Comparison of ENCODE assay signal across 11 cellular contexts in the genomic region with DNA sequence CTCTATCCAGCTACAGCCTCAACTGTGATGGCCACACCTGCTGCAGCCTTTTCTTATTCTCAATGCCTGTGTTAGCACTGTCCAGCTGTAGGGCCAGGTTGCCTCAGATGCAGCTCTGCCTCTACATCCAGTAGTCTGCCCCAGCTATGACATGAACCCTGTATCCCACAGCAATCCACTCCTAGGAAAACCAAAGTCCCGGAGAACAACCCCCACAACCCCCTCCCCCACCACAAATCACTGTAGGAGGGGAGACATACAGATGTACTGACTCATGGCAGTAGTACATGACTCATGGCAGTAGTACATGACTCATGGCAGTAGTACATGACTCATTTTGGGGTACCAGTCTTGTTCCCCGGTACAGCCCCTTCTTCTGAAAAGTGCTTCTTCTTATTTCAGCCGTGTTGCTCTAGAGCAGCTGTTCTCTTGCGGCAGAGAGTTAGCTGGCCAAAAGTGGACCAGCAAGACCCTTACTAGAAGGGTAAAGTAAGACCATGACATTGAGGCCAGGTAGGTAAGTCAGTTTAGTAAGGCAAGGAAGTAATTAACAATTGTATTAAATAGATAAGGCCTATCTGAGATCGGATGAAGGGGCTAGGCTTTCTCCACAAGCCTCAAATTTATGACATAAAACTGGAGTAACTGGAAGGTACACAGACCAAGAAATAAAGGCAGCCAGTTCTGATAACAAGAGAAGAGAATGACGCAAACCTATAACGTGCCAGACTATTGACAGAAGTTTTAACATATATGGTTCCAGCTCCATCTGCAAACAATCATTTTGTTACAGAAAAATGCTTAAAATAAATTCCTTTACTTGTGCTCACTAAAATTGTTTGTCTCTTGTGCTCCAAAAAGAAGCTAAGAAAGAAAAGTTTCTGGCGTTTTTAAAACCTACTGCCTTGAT.
DNase-seq lines count a peak whose midpoint lies in the region; ATAC-seq and TF ChIP-seq lines count a peak whose summit lies in the region.
"Had no signal": no experiment of that assay in that cellular context is flagged by ENCODE, and none has a peak within 500 bp of the region (broad histone marks: within the 10 kb centered on the region; RNA-seq: fewer than 3 reads in every experiment).

No MANE protein-coding gene starts in this region.

- H3K36me3 Mint-ChIP-seq in activated T-cell treated with anti-CD3 and anti-CD28 coated beads, Interleukin-2, amount 50 U/mL, for 4 hours (ENCODE audit: insufficient read depth) = no peaks in the 10 kb centered on the region
- H3K36me3 Mint-ChIP-seq in endodermal cell (ENCODE audit: low read depth) (no peaks in the 10 kb centered on the region), mesothelial cell of epicardium (no peaks in the 10 kb centered on the region)

- H3K4me1 ChIP-seq in endodermal cell (ENCODE audit: control insufficient read depth, insufficient read depth, low read length) = no peaks in the 10 kb centered on the region

- TF ChIP-seq CTCF in endodermal cell (conservative IDR thresholded peaks at IDR 0.05) (no peak), mesothelial cell of epicardium (IDR thresholded peaks at IDR 0.05; ENCODE audit: unreplicated experiment) (no peak)

- peaks cover 7% of the 10 kb centered on the region for H3K9me3 ChIP-seq in endodermal cell (ENCODE audit: control insufficient read depth, low read length)

- H3K9me3 Mint-ChIP-seq in activated T-cell treated with anti-CD3 and anti-CD28 coated beads, Interleukin-2, amount 50 U/mL, for 4 hours = peaks cover 5% of the 10 kb centered on the region
- peaks cover 10 to 11% of the 10 kb centered on the region in 2 donors for H3K9me3 Mint-ChIP-seq in stimulated activated naive CD8-positive, alpha-beta T cell treated with anti-CD3 and anti-CD28 coated beads, Interleukin-15, amount 100 ng/mL, for 72 hours
- H3K9me3 Mint-ChIP-seq in endodermal cell (no peaks in the 10 kb centered on the region), mesothelial cell of epicardium (peaks cover 3% of the 10 kb centered on the region)

- WGBS in endodermal cell (ENCODE audit: insufficient coverage in 1 of 2, insufficient read length in 1 of 2), 2 experiments = 79 to 90% methylated on average over 6 to 8 of the region's 8 CpGs

- H3K27me3 Mint-ChIP-seq in activated T-cell treated with anti-CD3 and anti-CD28 coated beads, Interleukin-2, amount 50 U/mL, for 4 hours (ENCODE audit: low read depth) = no peaks in the 10 kb centered on the region
- no peaks in the 10 kb centered on the region for H3K27me3 Mint-ChIP-seq in stimulated activated naive CD8-positive, alpha-beta T cell treated with anti-CD3 and anti-CD28 coated beads, Interleukin-15, amount 100 ng/mL, for 72 hours
- H3K27me3 Mint-ChIP-seq in endodermal cell (ENCODE audit: insufficient read depth) (no peaks in the 10 kb centered on the region), mesothelial cell of epicardium (ENCODE audit: low read depth) (no peaks in the 10 kb centered on the region)

- H3K4me3 ChIP-seq in endodermal cell (ENCODE audit: low read length) = no peak overlapping the region
- H3K4me3 ChIP-seq: PC-9 had no signal

- H3K4me1 Mint-ChIP-seq in activated T-cell treated with anti-CD3 and anti-CD28 coated beads, Interleukin-2, amount 50 U/mL, for 4 hours (ENCODE audit: low read depth) = peaks cover 2% of the 10 kb centered on the region
- peaks cover 7% of the 10 kb centered on the region for H3K4me1 Mint-ChIP-seq in stimulated activated naive CD8-positive, alpha-beta T cell treated with anti-CD3 and anti-CD28 coated beads, Interleukin-15, amount 100 ng/mL, for 72 hours
- H3K4me1 Mint-ChIP-seq in endodermal cell (peaks cover 3% of the 10 kb centered on the region), mesothelial cell of epicardium (no peaks in the 10 kb centered on the region)

- H3K27me3 ChIP-seq in endodermal cell (ENCODE audit: control insufficient read depth, insufficient read depth, low read length, poor library complexity, severe bottlenecking) = no peaks in the 10 kb centered on the region

- H3K4me3 Mint-ChIP-seq in activated T-cell treated with anti-CD3 and anti-CD28 coated beads, Interleukin-2, amount 50 U/mL, for 4 hours = no peak overlapping the region
- H3K4me3 Mint-ChIP-seq in stimulated activated naive CD8-positive, alpha-beta T cell treated with anti-CD3 and anti-CD28 coated beads, Interleukin-15, amount 100 ng/mL, for 72 hours = peak overlapping the region in 1 of 2 donors; percentile 27
- no peak overlapping the region for H3K4me3 Mint-ChIP-seq in endodermal cell
- H3K4me3 Mint-ChIP-seq in mesothelial cell of epicardium = no peak overlapping the region

- H3K27ac ChIP-seq in endodermal cell (ENCODE audit: low read depth, low read length) = no peak overlapping the region
- H3K27ac ChIP-seq: C4-2B, PC-9 had no signal

- H3K27ac Mint-ChIP-seq in stimulated activated naive CD8-positive, alpha-beta T cell treated with anti-CD3 and anti-CD28 coated beads, Interleukin-15, amount 100 ng/mL, for 72 hours = no peak overlapping the region
- H3K27ac Mint-ChIP-seq in endodermal cell (no peak overlapping the region), mesothelial cell of epicardium (no peak overlapping the region)

- no peak for DNase-seq in activated T-cell treated with anti-CD3 and anti-CD28 coated beads, Interleukin-2, amount 50 U/mL, for 4 hours
- DNase-seq in activated T-cell treated with anti-CD3 and anti-CD28 coated beads for 4 hours (no peak), endodermal cell (no peak), mesothelial cell of epicardium (ENCODE audit: low spot score in 2 of 2, unreplicated experiment in 2 of 2) (no peak)
- DNase-seq in activated T-cell treated with anti-CD3 and anti-CD28 coated beads, Interleukin-2, amount 50 U/mL, for 48 hours = peak; percentile 27 to 29
- peak in 1 of 2 donors; percentile 13 for DNase-seq in stimulated activated naive CD8-positive, alpha-beta T cell treated with anti-CD3 and anti-CD28 coated beads, Interleukin-15, amount 100 ng/mL, for 72 hours
- DNase-seq in activated CD4-positive, CD25-positive, alpha-beta regulatory T cell treated with anti-CD3 and anti-CD28 coated beads, Interleukin-2, amount 50 U/mL, for 72 hours = no peak
- DNase-seq: effector CD4-positive, alpha-beta T cell had no signal

- no peak overlapping the region for H3K9ac ChIP-seq in endodermal cell (ENCODE audit: extremely low read depth, low read length, poor library complexity, severe bottlenecking)

- no peaks in the 10 kb centered on the region for H3K36me3 ChIP-seq in endodermal cell (ENCODE audit: control insufficient read depth, insufficient read depth, low read length)

- ATAC-seq in activated T-cell treated with anti-CD3 and anti-CD28 coated beads, Interleukin-2, amount 50 U/mL, for 4 hours = peak; percentile 52 to 57
- ATAC-seq in HG02981 (IDR thresholded peaks at IDR 0.05; ENCODE audit: unreplicated experiment) = peak; percentile 90
- ATAC-seq in stimulated activated naive CD8-positive, alpha-beta T cell treated with anti-CD3 and anti-CD28 coated beads, Interleukin-15, amount 100 ng/mL, for 72 hours = peak; percentile 77

Comparison
In these comparisons a context has a peak if more than half of its experiments do, and no peak if none do; other contexts are left out.
1. DNase-seq: peak in activated T-cell treated with anti-CD3 and anti-CD28 coated beads, Interleukin-2, amount 50 U/mL, for 48 hours (2 of 2); none in activated T-cell treated with anti-CD3 and anti-CD28 coated beads, Interleukin-2, amount 50 U/mL, for 4 hours (single experiment), activated T-cell treated with anti-CD3 and anti-CD28 coated beads for 4 hours (single experiment), endodermal cell (single experiment), mesothelial cell of epicardium (0 of 2) and activated CD4-positive, CD25-positive, alpha-beta regulatory T cell treated with anti-CD3 and anti-CD28 coated beads, Interleukin-2, amount 50 U/mL, for 72 hours (single experiment).
2. Peak in every context shown above with its lines, with median percentiles within 50 percentile points of each other: ATAC-seq.